ENCODE assay signal across 8 cellular contexts in the genomic region with DNA sequence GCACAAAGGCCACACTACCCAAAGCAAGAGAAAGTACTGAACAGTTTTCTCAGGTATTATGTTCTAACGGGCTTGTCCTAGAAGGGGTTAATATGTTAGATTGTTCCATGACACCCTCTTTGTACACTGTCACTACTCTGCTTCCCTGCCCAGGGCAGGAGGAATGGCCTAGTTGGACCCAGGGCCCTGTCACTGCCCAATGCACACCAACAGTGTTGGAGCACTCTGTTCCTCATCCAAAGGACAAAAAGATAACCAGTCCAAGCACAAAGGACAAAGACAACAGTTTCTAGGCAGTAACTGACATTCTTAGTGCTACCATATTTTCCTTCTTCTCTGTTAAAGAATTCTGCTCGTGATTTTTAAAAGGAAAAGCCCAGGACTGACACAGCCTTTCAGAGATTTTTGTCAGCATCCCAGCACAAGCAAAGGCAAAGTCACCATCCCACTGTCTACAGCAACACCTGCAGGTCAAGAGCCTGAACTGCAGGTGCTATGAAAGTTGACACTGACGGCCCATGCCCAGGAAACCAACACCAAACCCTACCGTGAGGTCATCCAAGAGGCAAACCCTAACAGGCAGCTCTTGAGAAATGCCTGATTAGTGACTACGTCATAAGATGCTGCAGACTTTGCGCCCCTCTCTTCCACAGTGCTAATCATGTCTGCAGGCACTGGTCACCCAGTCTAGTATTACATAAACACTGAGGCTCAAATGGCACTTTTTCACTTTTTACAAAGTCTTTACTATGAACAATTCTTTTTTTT. TPM values are rescaled to one million over a fixed set of nuclear protein-coding genes. Genes with fewer than 3 reads are reported as not detected.
DNase-seq lines count a peak whose midpoint lies in the region; ATAC-seq and TF ChIP-seq lines count a peak whose summit lies in the region.

No MANE protein-coding gene starts in this region.

- H3K4me3 ChIP-seq in ovary (no peak overlapping the region), upper lobe of right lung (no peak overlapping the region)

- ATAC-seq in GM21528 (IDR thresholded peaks at IDR 0.05; ENCODE audit: low FRiP score, unreplicated experiment) (peak; percentile 82), upper lobe of right lung (peak; percentile 98)

- TF ChIP-seq EP300 in ovary (IDR thresholded peaks at IDR 0.05) = no peak

- H3K36me3 ChIP-seq in ovary (no peaks in the 10 kb centered on the region), upper lobe of right lung (peaks cover 79% of the 10 kb centered on the region)

- TF ChIP-seq POLR2A in ovary (IDR thresholded peaks at IDR 0.05) = no peak

- peak; percentile 79 for DNase-seq in DMS153 treated with DMSO at 0.1 percent for 48 hours (lab: John Stamatoyannopoulos, UW; ENCODE audit: unreplicated experiment)
- peak; percentile 91 for DNase-seq in LHCN-M2 (ENCODE audit: low read depth)
- DNase-seq in SK-MEL-5 (ENCODE audit: low read depth, low spot score) = peak; percentile 90
- peak; percentile 65 for DNase-seq in activated naive CD4-positive, alpha-beta T cell treated with Interleukin-2 at 50 U/mL for 16 hours
- peak; percentile 70 for DNase-seq in germinal center (ENCODE audit: low spot score)
- DNase-seq in ovary = peak in 4 of 5 donors; percentile 12 to 45 (median 27)
- no peak for DNase-seq in upper lobe of right lung

- intact Hi-C loops in ovary (cut with DNase I) = loop anchor here in 3 of 4 donors (2.0 to 10.0 kb wide), 3 partner anchors 240 to 242 kb away; no protein-coding TSS in a partner anchor
- intact Hi-C loops in upper lobe of right lung (cut with DNase I) = no loop called here

- H3K9me3 ChIP-seq in ovary (no peaks in the 10 kb centered on the region), upper lobe of right lung (no peaks in the 10 kb centered on the region)

- in situ Hi-C loops in SK-MEL-5 (cut with HindIII; ENCODE audit: low pct_unique_long_range_greater_than_20kb, low sequenced_read_pairs) = no loop called here

- peak in 2 of 3 donors; percentile 55 to 58 for TF ChIP-seq CTCF in ovary (IDR thresholded peaks at IDR 0.05)
- TF ChIP-seq CTCF in upper lobe of right lung (IDR thresholded peaks at IDR 0.05) = peak; percentile 92

- H3K27me3 ChIP-seq in ovary (no peaks in the 10 kb centered on the region), upper lobe of right lung (no peaks in the 10 kb centered on the region)

- no peaks in the 10 kb centered on the region for H3K4me1 ChIP-seq in ovary (ENCODE audit: insufficient read depth)
- no peaks in the 10 kb centered on the region for H3K4me1 ChIP-seq in upper lobe of right lung

- no peak overlapping the region for H3K27ac ChIP-seq in ovary
- H3K27ac ChIP-seq in upper lobe of right lung = no peak overlapping the region

- WGBS in ovary, 3 donors = 41 to 44% (median 44%) methylated on average over 6 of the region's 6 CpGs

RNA-seq across cellular contexts. Expression of a gene that starts 13.2 kb away (rescaled TPM):
- total RNA-seq in LHCN-M2 (2014; rRNA removed) = 78.4 and 79.7 TPM in 2 replicates
- polyA plus RNA-seq in LHCN-M2 (2012) = 104 TPM
- total RNA-seq in SK-MEL-5 (2014; rRNA removed; shearing (Covaris generic)) = 80.5 and 98.2 TPM in 2 replicates
- polyA plus RNA-seq in SK-MEL-5 (2015; cell fraction: cytosol; rRNA removed) = 57.7 and 62.9 TPM in 2 replicates
- 87.1 and 123 TPM in 2 replicates for polyA plus RNA-seq in SK-MEL-5 (2015; cell fraction: nucleus; rRNA removed)
- 100 to 1,000 TPM in 5 of 7 donors, 10 to 100 TPM in 2; 32.1 to 117 (median 102) TPM for total RNA-seq in ovary
- 100 to 1,000 TPM in 1 of 2 donors, 10 to 100 TPM in 1; 35.4 to 111 TPM for polyA plus RNA-seq in ovary
- 91.0 TPM for total RNA-seq in upper lobe of right lung
